26 cellular contexts compared by ENCODE assay signal in genomic region chr7:42068554-42069280, GRCh38.
DNase-seq lines count a peak whose midpoint lies in the region; ATAC-seq and TF ChIP-seq lines count a peak whose summit lies in the region.
"Had no signal": no experiment of that assay in that cellular context is flagged by ENCODE, and none has a peak within 500 bp of the region (broad histone marks: within the 10 kb centered on the region; RNA-seq: fewer than 3 reads in every experiment).

No MANE protein-coding gene starts in this region.

- H3K36me3 Mint-ChIP-seq in WTC11 (no peaks in the 10 kb centered on the region), osteocyte (ENCODE audit: unreplicated experiment) (peaks cover 12% of the 10 kb centered on the region)
- H3K36me3 Mint-ChIP-seq: naive B cell had no signal

- H3K27ac ChIP-seq in iPS-20b (ENCODE audit: low read length): no peak overlapping the region
- H3K27ac ChIP-seq: A549, heart left ventricle, pancreas, RWPE1, tibial nerve had no signal

- H3K9me3 Mint-ChIP-seq in WTC11 (no peaks in the 10 kb centered on the region), osteocyte (ENCODE audit: unreplicated experiment) (peaks cover 3% of the 10 kb centered on the region)
- H3K9me3 Mint-ChIP-seq: naive B cell; stimulated activated naive CD8-positive, alpha-beta T cell treated with anti-CD3 and anti-CD28 coated beads, Interleukin-15, Interleukin-2, amounts not matched to agents 100 ng/mL and 50 ng/mL, for 24 hours had no signal

- H3K27me3 ChIP-seq in iPS-20b (ENCODE audit: insufficient read depth, low read length): no peaks in the 10 kb centered on the region
- H3K27me3 ChIP-seq: heart left ventricle, pancreas, tibial nerve had no signal

- TF ChIP-seq CTCF in WTC11 (IDR thresholded peaks at IDR 0.05): no peak
- TF ChIP-seq CTCF in osteocyte (IDR thresholded peaks at IDR 0.05): no peak

- peak; percentile 52 for ATAC-seq in WTC11
- ATAC-seq: A549, heart left ventricle, HepG2, left colon, pancreas, right cardiac atrium had no signal

- H3K27ac Mint-ChIP-seq in WTC11: peak overlapping the region; percentile 15; the same call in 1 of the 2 replicates
- H3K27ac Mint-ChIP-seq in osteocyte (ENCODE audit: unreplicated experiment): peak overlapping the region; percentile 65
- H3K27ac Mint-ChIP-seq: B cell; naive B cell; stimulated activated naive CD8-positive, alpha-beta T cell treated with anti-CD3 and anti-CD28 coated beads, Interleukin-15, Interleukin-2, amounts not matched to agents 100 ng/mL and 50 ng/mL, for 24 hours had no signal

- no peaks in the 10 kb centered on the region for H3K27me3 Mint-ChIP-seq in WTC11 (ENCODE audit: low read depth)
- H3K27me3 Mint-ChIP-seq in osteocyte (ENCODE audit: unreplicated experiment): no peaks in the 10 kb centered on the region
- H3K27me3 Mint-ChIP-seq: naive B cell; stimulated activated naive CD8-positive, alpha-beta T cell treated with anti-CD3 and anti-CD28 coated beads, Interleukin-15, Interleukin-2, amounts not matched to agents 100 ng/mL and 50 ng/mL, for 24 hours had no signal

- H3K9ac ChIP-seq in iPS-20b (ENCODE audit: low read depth, low read length): peak overlapping the region; percentile 33; the same call in 1 of the 2 replicates

- POLR2A ChIA-PET in WTC11 (lab: Charles Lee): no interaction called here

- CTCF ChIA-PET in WTC11 (lab: Charles Lee): interaction anchor here (0.7 kb wide), 1 partner anchor 127 kb away, joined by 3 read pairs; no protein-coding TSS in a partner anchor

- H3K9me3 ChIP-seq in iPS-20b (ENCODE audit: insufficient read depth, low read depth, low read length): no peaks in the 10 kb centered on the region
- H3K9me3 ChIP-seq: A549, heart left ventricle, pancreas, tibial nerve had no signal

- H3K4me3 Mint-ChIP-seq in WTC11 (no peak overlapping the region), osteocyte (ENCODE audit: unreplicated experiment) (no peak overlapping the region)
- H3K4me3 Mint-ChIP-seq: B cell; naive B cell; stimulated activated naive CD8-positive, alpha-beta T cell treated with anti-CD3 and anti-CD28 coated beads, Interleukin-15, Interleukin-2, amounts not matched to agents 100 ng/mL and 50 ng/mL, for 24 hours had no signal

- H3K4me3 ChIP-seq in iPS-20b (ENCODE audit: low read length): no peak overlapping the region
- H3K4me3 ChIP-seq: A549, heart left ventricle, pancreas, tibial nerve had no signal

- H3K36me3 ChIP-seq in iPS-20b (ENCODE audit: insufficient read depth, low read depth, low read length): no peaks in the 10 kb centered on the region
- H3K36me3 ChIP-seq: heart left ventricle, pancreas, tibial nerve had no signal

- DNase-seq in ELF-1 (ENCODE audit: low read depth, low spot score): peak; percentile 47
- no peak for DNase-seq in WTC11 (ENCODE audit: low spot score)
- no peak for DNase-seq in osteocyte (ENCODE audit: extremely low spot score, unreplicated experiment)
- DNase-seq in HCEC 1CT: no peak
- DNase-seq in NCI-H748 treated with DMSO at 0.1 percent for 48 hours (lab: John Stamatoyannopoulos, UW): no peak
- no peak for DNase-seq in C1 segment of cervical spinal cord (lab: John Stamatoyannopoulos, UW)
- no peak for DNase-seq in NCI-H187 treated with DMSO at 0.1 percent for 48 hours (lab: John Stamatoyannopoulos, UW)
- DNase-seq: activated naive CD4-positive, alpha-beta T cell treated with anti-CD3 and anti-CD28 coated beads, Interleukin-2, amount 50 U/mL, for 16 hours; central memory CD4-positive, alpha-beta T cell; dermis blood vessel endothelial cell; GF-D8; heart left ventricle; left colon; mesenchymal stem cell; naive B cell; NCI-H1092; NCI-H187; pancreas; right cardiac atrium had no signal

- H3K4me1 Mint-ChIP-seq in WTC11: peaks cover 81% of the 10 kb centered on the region
- H3K4me1 Mint-ChIP-seq in osteocyte (ENCODE audit: unreplicated experiment): peaks cover 41% of the 10 kb centered on the region
- H3K4me1 Mint-ChIP-seq: B cell, naive B cell had no signal

- H3K4me1 ChIP-seq in iPS-20b (ENCODE audit: insufficient read depth, low read length): peaks cover 43% of the 10 kb centered on the region
- H3K4me1 ChIP-seq: A549, pancreas had no signal

TF ChIP-seq in WTC11, 78 proteins besides CTCF, POLR2A, EP300 and RAD21:
- TF ChIP-seq TEAD4 (CRISPR knock-in tag; IDR thresholded peaks at IDR 0.05) (no peak), ZSCAN18 (CRISPR knock-in tag; IDR thresholded peaks at IDR 0.05) (no peak)
- TF ChIP-seq, protein P1, sequence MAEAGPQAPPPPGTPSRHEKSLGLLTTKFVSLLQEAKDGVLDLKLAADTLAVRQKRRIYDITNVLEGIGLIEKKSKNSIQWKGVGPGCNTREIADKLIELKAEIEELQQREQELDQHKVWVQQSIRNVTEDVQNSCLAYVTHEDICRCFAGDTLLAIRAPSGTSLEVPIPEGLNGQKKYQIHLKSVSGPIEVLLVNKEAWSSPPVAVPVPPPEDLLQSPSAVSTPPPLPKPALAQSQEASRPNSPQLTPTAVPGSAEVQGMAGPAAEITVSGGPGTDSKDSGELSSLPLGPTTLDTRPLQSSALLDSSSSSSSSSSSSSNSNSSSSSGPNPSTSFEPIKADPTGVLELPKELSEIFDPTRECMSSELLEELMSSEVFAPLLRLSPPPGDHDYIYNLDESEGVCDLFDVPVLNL (CRISPR knock-in tag; IDR thresholded peaks at IDR 0.05; ENCODE audit: borderline replicate concordance, low read depth): no peak
- TF ChIP-seq, protein P2, sequence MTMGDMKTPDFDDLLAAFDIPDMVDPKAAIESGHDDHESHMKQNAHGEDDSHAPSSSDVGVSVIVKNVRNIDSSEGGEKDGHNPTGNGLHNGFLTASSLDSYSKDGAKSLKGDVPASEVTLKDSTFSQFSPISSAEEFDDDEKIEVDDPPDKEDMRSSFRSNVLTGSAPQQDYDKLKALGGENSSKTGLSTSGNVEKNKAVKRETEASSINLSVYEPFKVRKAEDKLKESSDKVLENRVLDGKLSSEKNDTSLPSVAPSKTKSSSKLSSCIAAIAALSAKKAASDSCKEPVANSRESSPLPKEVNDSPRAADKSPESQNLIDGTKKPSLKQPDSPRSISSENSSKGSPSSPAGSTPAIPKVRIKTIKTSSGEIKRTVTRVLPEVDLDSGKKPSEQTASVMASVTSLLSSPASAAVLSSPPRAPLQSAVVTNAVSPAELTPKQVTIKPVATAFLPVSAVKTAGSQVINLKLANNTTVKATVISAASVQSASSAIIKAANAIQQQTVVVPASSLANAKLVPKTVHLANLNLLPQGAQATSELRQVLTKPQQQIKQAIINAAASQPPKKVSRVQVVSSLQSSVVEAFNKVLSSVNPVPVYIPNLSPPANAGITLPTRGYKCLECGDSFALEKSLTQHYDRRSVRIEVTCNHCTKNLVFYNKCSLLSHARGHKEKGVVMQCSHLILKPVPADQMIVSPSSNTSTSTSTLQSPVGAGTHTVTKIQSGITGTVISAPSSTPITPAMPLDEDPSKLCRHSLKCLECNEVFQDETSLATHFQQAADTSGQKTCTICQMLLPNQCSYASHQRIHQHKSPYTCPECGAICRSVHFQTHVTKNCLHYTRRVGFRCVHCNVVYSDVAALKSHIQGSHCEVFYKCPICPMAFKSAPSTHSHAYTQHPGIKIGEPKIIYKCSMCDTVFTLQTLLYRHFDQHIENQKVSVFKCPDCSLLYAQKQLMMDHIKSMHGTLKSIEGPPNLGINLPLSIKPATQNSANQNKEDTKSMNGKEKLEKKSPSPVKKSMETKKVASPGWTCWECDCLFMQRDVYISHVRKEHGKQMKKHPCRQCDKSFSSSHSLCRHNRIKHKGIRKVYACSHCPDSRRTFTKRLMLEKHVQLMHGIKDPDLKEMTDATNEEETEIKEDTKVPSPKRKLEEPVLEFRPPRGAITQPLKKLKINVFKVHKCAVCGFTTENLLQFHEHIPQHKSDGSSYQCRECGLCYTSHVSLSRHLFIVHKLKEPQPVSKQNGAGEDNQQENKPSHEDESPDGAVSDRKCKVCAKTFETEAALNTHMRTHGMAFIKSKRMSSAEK (CRISPR knock-in tag; IDR thresholded peaks at IDR 0.05; ENCODE audit: borderline replicate concordance): no peak
